ENCODE assay signal across 8 cellular contexts in the genomic region with DNA sequence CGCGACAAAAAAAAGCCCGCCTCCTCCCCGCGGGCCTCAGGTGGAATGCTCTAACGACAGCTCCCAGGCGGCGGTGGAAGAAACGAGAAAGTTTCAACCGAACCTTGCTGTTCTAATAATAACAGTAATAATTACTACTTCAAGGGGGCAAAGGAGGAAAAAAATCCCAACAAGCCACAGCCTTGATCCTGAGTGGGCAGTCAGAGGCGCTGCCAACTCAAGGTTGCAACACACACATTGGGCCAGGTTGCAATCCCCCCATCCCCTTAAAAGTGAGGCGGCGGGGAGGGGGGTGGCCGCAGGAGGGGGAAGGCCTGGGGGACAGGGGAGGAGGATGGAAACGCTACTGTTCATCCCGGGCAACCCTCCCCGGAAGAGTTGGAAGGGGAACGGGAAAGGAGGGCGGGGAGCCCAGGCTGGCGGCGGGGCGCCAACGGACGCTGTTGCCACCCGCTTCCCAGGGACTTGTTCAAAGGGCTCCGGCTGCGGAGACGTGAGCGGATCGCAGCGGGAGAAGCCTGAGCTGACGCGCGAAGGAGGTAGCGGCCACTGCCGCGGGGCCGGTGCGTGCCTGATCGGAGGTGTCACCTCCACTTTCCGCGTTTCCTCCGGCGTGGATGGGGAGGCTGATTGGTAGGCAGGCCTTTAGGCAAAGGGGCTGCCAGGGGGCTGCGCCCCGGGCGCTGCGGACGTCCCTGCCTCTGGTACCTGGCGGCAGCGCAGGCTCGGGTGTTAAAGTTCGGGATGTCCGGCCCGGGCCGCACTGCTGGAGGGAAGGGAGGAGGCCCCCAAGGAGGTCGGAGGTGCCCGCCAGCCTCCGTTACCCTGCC. TPM values are rescaled to one million over a fixed set of nuclear protein-coding genes. Genes with fewer than 3 reads are reported as not detected.
DNase-seq lines count a peak whose midpoint lies in the region; ATAC-seq, FAIRE-seq and TF ChIP-seq lines count a peak whose summit lies in the region.

No MANE protein-coding gene starts in this region.

- TF ChIP-seq RAD21 in HepG2 (CRISPR knock-in tag; IDR thresholded peaks at IDR 0.05), result no peak

- intact Hi-C loops in A673 (cut with micrococcal nuclease; ENCODE audit: unreplicated experiment), result loop anchor here (5.0 to 10.0 kb wide), 4 partner anchors 72 to 199 kb away; no protein-coding TSS in a partner anchor
- intact Hi-C loops in HepG2 (cut with micrococcal nuclease; ENCODE audit: unreplicated experiment), result loop anchor here (5.0 kb wide), 1 partner anchor 52 kb away; no protein-coding TSS in a partner anchor

- peaks cover 13% of the 10 kb centered on the region for H3K4me1 ChIP-seq in A673 (ENCODE audit: insufficient read depth, low read length, poor library complexity, severe bottlenecking)
- H3K4me1 ChIP-seq in HepG2 (ENCODE audit: insufficient read depth, low read length), result peaks cover 19% of the 10 kb centered on the region

- H3K27me3 ChIP-seq in A673 (replicated peaks; ENCODE audit: insufficient read depth, low read depth, low read length, poor library complexity) (no peaks in the 10 kb centered on the region), HepG2 (ENCODE audit: control insufficient read depth in 1 of 2, insufficient read depth in 2 of 2, low read length in 2 of 2) (peaks cover 0 to 30% of the 10 kb centered on the region in 2 experiments; a peak in 4 of 5 replicates)

- CTCF ChIA-PET in A673 (lab: Charles Lee) (no interaction called here), HepG2 (lab: Yijun Ruan, JAX; ENCODE audit: low intra/inter-chr PET ratio, low total read pairs) (no interaction called here)

- DNase-seq in A673 (ENCODE audit: low spot score) (peak; percentile 61), NB4 (ENCODE audit: low read depth) (peak; percentile 80), dedifferentiated amniotic fluid mesenchymal stem cell (ENCODE audit: extremely low spot score) (peak; percentile 30), HepG2 (ENCODE audit: low spot score) (peak; percentile 13)
- peak; percentile 34 to 49 for DNase-seq in activated CD4-positive, alpha-beta T cell treated with anti-CD3 and anti-CD28 coated beads for 4 hours
- peak; percentile 24 for DNase-seq in stimulated activated CD4-positive, alpha-beta T cell treated with anti-CD3 and anti-CD28 coated beads, Interleukin-2, amount 100 ng/mL, for 4 hours (ENCODE audit: low read depth)

- H3K4me3 ChIP-seq in A673 (ENCODE audit: low read depth, low read length, poor library complexity, severe bottlenecking), result peak overlapping the region; percentile 85
- peak overlapping the region; percentile 64 for H3K4me3 ChIP-seq in NB4 (ENCODE audit: low read depth, low read length)
- H3K4me3 ChIP-seq in HepG2 (replicated peaks in 1 of 3; ENCODE audit: insufficient read depth in 1 of 3, low read depth in 2 of 3, low read length in 3 of 3), result peak overlapping the region; percentile 76 to 84 (median 84)

- TF ChIP-seq CTCF in A673 (conservative IDR thresholded peaks at IDR 0.05; ENCODE audit: low read depth, low read length), result no peak
- no peak for TF ChIP-seq CTCF in NB4 (IDR thresholded peaks at IDR 0.05; ENCODE audit: low read depth, low read length)
- no peak for TF ChIP-seq CTCF in HepG2 (CRISPR knock-in tag; IDR thresholded peaks at IDR 0.05)

- under 1% methylated on average over 25 of the region's 59 CpGs for WGBS in HepG2 (ENCODE audit: low lambda C conversion rate)

- POLR2A ChIA-PET in A673 (lab: Charles Lee; ENCODE audit: low non-redundant PET), result no interaction called here
- POLR2A ChIA-PET in HepG2 (lab: Yijun Ruan, JAX), result no interaction called here

- H4K20me1 ChIP-seq in HepG2 (ENCODE audit: insufficient read depth, low read length), result no peaks in the 10 kb centered on the region

- peak overlapping the region; percentile 28 for H2AFZ ChIP-seq in HepG2 (ENCODE audit: low read length)

- H3K36me3 ChIP-seq in A673 (ENCODE audit: insufficient read depth, low read length, poor library complexity, severe bottlenecking), result no peaks in the 10 kb centered on the region
- H3K36me3 ChIP-seq in HepG2 (replicated peaks in 1 of 2; ENCODE audit: control insufficient read depth in 1 of 2, insufficient read depth in 2 of 2, low read length in 2 of 2), result no peaks in the 10 kb centered on the region

- H3K9me3 ChIP-seq in A673 (ENCODE audit: low read depth, low read length, poor library complexity, severe bottlenecking) (no peaks in the 10 kb centered on the region), HepG2 (ENCODE audit: low read length) (no peaks in the 10 kb centered on the region)

- no peak for FAIRE-seq in HepG2 (lab: Jason Lieb, UNC)

- peak overlapping the region; percentile 68 for H3K9ac ChIP-seq in HepG2 (ENCODE audit: insufficient read depth, low read depth, low read length)

- peak overlapping the region; percentile 84 for H3K27ac ChIP-seq in A673 (ENCODE audit: low read depth, low read length, poor library complexity, severe bottlenecking)
- H3K27ac ChIP-seq in HepG2 (ENCODE audit: extremely low read length, insufficient read depth, low read length), result peak overlapping the region; percentile 67

- peak overlapping the region; percentile 93 for H3K4me2 ChIP-seq in HepG2 (ENCODE audit: low read depth, low read length)

- in situ Hi-C loops in HepG2 (cut with HindIII; ENCODE audit: extremely low pct_ligation_motif_present, low pct_unique_long_range_greater_than_20kb), result loop anchor here (25.0 kb wide), 1 partner anchor 822 kb away; the partner anchor contains the start of gene PUM3

- no TSS peak for BruUV-seq in A673 (replicated peaks; lab: Mats Ljungman, UMichigan)
- TSS peak; percentile 59 for BruUV-seq in HepG2 (replicated peaks; lab: Mats Ljungman, UMichigan)

- peaks cover 22% of the 10 kb centered on the region for H3K79me2 ChIP-seq in HepG2 (ENCODE audit: insufficient read depth, low read length)

- peak; percentile 5 for ATAC-seq in GM18907 (IDR thresholded peaks at IDR 0.05; ENCODE audit: unreplicated experiment)
- ATAC-seq in HepG2, result peak; percentile 46
- no peak for ATAC-seq in GM18505 (IDR thresholded peaks at IDR 0.05; ENCODE audit: unreplicated experiment)

- TF ChIP-seq EP300 in HepG2 (IDR thresholded peaks at IDR 0.05; ENCODE audit: low read depth in 2 of 2, low read length in 2 of 2) (no peak), HepG2 (CRISPR knock-in tag; IDR thresholded peaks at IDR 0.05; ENCODE audit: borderline replicate concordance) (no peak)

- no peak for TF ChIP-seq POLR2A in NB4 (IDR thresholded peaks at IDR 0.05; ENCODE audit: extremely low read depth, insufficient read length)
- peak in 1 of 2 experiments; percentile 11; a peak in 1 of 4 replicates for TF ChIP-seq POLR2A in HepG2 (IDR thresholded peaks at IDR 0.05; ENCODE audit: insufficient read depth in 1 of 2, low read depth in 2 of 2, low read length in 2 of 2)
- no peak for TF ChIP-seq POLR2A in GM18505 (IDR thresholded peaks at IDR 0.05; ENCODE audit: borderline replicate concordance, extremely low read depth, insufficient read depth, insufficient read length)

TF ChIP-seq in HepG2, 621 proteins besides CTCF, POLR2A, EP300 and RAD21 (continues in another document):
- no peak for TF ChIP-seq TOE1 (CRISPR knock-in tag; IDR thresholded peaks at IDR 0.05)
- no peak for TF ChIP-seq TGIF2 (CRISPR knock-in tag; IDR thresholded peaks at IDR 0.05)
- no peak for TF ChIP-seq ZKSCAN8 (CRISPR knock-in tag; IDR thresholded peaks at IDR 0.05; ENCODE audit: borderline replicate concordance)

RNA-seq across cellular contexts. Expression of gene SMARCA2, which starts 0.6 kb away (rescaled TPM):
- total RNA-seq in A673 (2021) (59.6 and 69.0 TPM in 2 replicates), HepG2 (2016; rRNA removed; fragmentation: Illumina TruSeq; extraction: Trizol) (23.7 and 35.5 TPM in 2 replicates)
- total RNA-seq in HepG2 (2016; cell fraction: cytosol; rRNA removed; fragmentation: Illumina TruSeq; extraction: Trizol; ENCODE audit: low read depth), result 7.6 and 9.4 TPM in 2 replicates
- total RNA-seq in HepG2 (2016; cell fraction: insoluble cytoplasmic fraction; rRNA removed; fragmentation: Illumina TruSeq; extraction: Trizol), result 22.4 and 29.1 TPM in 2 replicates
- 12.8 and 13.5 TPM in 2 replicates for total RNA-seq in HepG2 (2016; cell fraction: membrane; rRNA removed; fragmentation: Illumina TruSeq; extraction: Trizol)
- 40.2 and 47.8 TPM in 2 replicates for total RNA-seq in HepG2 (2016; cell fraction: nucleus; rRNA removed; fragmentation: Illumina TruSeq; extraction: Trizol)
- polyA plus RNA-seq in HepG2 (2011; rRNA removed), result 22.5 and 24.7 TPM in 2 replicates
- polyA plus RNA-seq in HepG2 (2011; cell fraction: cytosol; rRNA removed), result 14.4 and 15.9 TPM in 2 replicates
- 23.7 and 25.6 TPM in 2 replicates for polyA plus RNA-seq in HepG2 (2011; cell fraction: nucleus; rRNA removed)
- polyA plus RNA-seq in HepG2 (2012), result 15.0 and 16.7 TPM in 2 replicates
- 1.1 and 1.4 TPM in 2 replicates for polyA plus RNA-seq in HepG2 (2016; cell fraction: cytosol; fragmentation: Illumina TruSeq; extraction: Trizol; ENCODE audit: low read depth)
- polyA plus RNA-seq in HepG2 (2016; cell fraction: insoluble cytoplasmic fraction; fragmentation: Illumina TruSeq; extraction: Trizol; ENCODE audit: low read depth), result 25.9 and 26.3 TPM in 2 replicates
- polyA plus RNA-seq in HepG2 (2016; cell fraction: membrane; fragmentation: Illumina TruSeq; extraction: Trizol; ENCODE audit: low read depth), result 3.6 and 5.2 TPM in 2 replicates
- polyA plus RNA-seq in HepG2 (2016; cell fraction: nucleus; fragmentation: Illumina TruSeq; extraction: Trizol; ENCODE audit: insufficient read depth, low read depth), result 29.0 and 30.2 TPM in 2 replicates
- polyA minus RNA-seq in HepG2 (2011; rRNA and poly(A)+ RNA removed; ENCODE audit: low replicate concordance), result 93.2 and 190 TPM in 2 replicates
- 18.9 and 25.9 TPM in 2 replicates for polyA minus RNA-seq in HepG2 (2011; cell fraction: cytosol; rRNA and poly(A)+ RNA removed)
- 94.9 and 103 TPM in 2 replicates for polyA minus RNA-seq in HepG2 (2011; cell fraction: nucleus; rRNA and poly(A)+ RNA removed)

Comparison
In these comparisons a context has a peak if more than half of its experiments do, and no peak if none do; other contexts are left out.
1. DNase-seq: peak in every context shown above with its lines; median percentile 80 in NB4; 61 in A673; 42 in activated CD4-positive, alpha-beta T cell treated with anti-CD3 and anti-CD28 coated beads for 4 hours; 30 in dedifferentiated amniotic fluid mesenchymal stem cell; 24 in stimulated activated CD4-positive, alpha-beta T cell treated with anti-CD3 and anti-CD28 coated beads, Interleukin-2, amount 100 ng/mL, for 4 hours; 13 in HepG2.